ENCODE assay signal across 15 cellular contexts in the genomic region with DNA sequence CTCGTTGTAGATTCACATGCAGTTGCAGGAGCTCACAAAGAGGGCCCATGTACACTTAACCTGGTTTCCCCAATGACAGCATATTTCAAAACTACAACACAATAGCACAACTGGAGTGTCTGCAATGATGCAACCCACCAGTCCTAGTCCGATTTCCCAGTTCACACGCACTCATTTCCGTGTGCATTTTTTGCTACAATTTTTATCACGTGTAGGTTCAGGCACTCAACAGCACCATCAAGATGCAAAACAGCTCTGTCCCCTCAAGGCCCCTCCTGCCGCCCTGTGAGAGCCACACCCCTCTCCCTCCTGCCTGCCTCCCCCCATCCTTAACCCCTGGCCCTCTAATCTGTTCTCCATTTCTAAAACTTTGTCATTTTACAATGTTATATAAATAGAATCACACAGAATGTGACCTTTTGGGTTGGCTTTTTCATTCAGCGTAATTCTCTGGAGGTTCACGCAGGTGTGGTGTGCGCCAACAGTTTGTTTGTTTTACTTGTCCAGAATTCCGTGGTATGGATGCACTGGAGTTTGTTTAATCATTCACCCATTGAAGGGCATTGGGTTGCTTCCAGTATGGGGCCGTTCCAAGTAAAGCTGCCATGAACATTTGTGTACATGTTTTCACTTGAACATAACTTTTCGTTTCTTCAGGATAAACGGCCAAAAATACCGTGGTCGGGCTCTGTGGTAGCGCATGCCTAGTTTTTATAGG. TPM values are rescaled to one million over a fixed set of nuclear protein-coding genes. Genes with fewer than 3 reads are reported as not detected.
DNase-seq lines count a peak whose midpoint lies in the region; ATAC-seq and TF ChIP-seq lines count a peak whose summit lies in the region.
"Had no signal": no experiment of that assay in that cellular context is flagged by ENCODE, and none has a peak within 500 bp of the region (broad histone marks: within the 10 kb centered on the region; RNA-seq: fewer than 3 reads in every experiment).

No MANE protein-coding gene starts in this region.

- no peaks in the 10 kb centered on the region for H3K9me3 Mint-ChIP-seq in nephron
- H3K9me3 Mint-ChIP-seq: activated CD4-positive, alpha-beta memory T cell treated with anti-CD3 and anti-CD28 coated beads for 36 hours; T-helper 2 cell treated with Interferon-gamma antibody and Interleukin-4, amounts not matched to agents 5 μg/mL and 100 μg/mL, for 36 hours had no signal

- WGBS in lower leg skin, 2 donors, result 46 to 49% methylated on average over 16 of the region's 16 CpGs

- TF ChIP-seq POLR2A in lower leg skin (IDR thresholded peaks at IDR 0.05), result no peak

- no peak overlapping the region for H3K4me3 ChIP-seq in lower leg skin (ENCODE audit: low read depth, poor library complexity, severe bottlenecking)
- H3K4me3 ChIP-seq: BLaER1 treated with 17β-estradiol and CSF1 and Interleukin-3, amounts not matched to agents 10 nM and 100 nM had no signal

- H3K4me1 Mint-ChIP-seq in nephron, result peaks cover 38% of the 10 kb centered on the region

- ATAC-seq in HG02588 (IDR thresholded peaks at IDR 0.05; ENCODE audit: unreplicated experiment) (no peak), HG03457 (IDR thresholded peaks at IDR 0.05; ENCODE audit: unreplicated experiment) (no peak)

- intact Hi-C loops in lower leg skin (cut with DNase I; ENCODE audit: low total_unique reads), result no loop called here

- no peak for TF ChIP-seq CTCF in nephron (IDR thresholded peaks at IDR 0.05; ENCODE audit: unreplicated experiment in 3 of 3)
- TF ChIP-seq CTCF in lower leg skin (IDR thresholded peaks at IDR 0.05), result no peak

- H3K4me3 Mint-ChIP-seq in nephron, result no peak overlapping the region
- H3K4me3 Mint-ChIP-seq: activated CD4-positive, alpha-beta memory T cell treated with anti-CD3 and anti-CD28 coated beads for 36 hours; T-helper 2 cell treated with Interferon-gamma antibody and Interleukin-4, amounts not matched to agents 5 μg/mL and 100 μg/mL, for 36 hours had no signal

- no peaks in the 10 kb centered on the region for H3K36me3 Mint-ChIP-seq in nephron (ENCODE audit: low read depth)
- H3K36me3 Mint-ChIP-seq: activated CD4-positive, alpha-beta memory T cell treated with anti-CD3 and anti-CD28 coated beads for 36 hours had no signal

- H3K27ac Mint-ChIP-seq in nephron, result peak overlapping the region; percentile 32 to 79 (median 55)
- H3K27ac Mint-ChIP-seq: activated CD4-positive, alpha-beta memory T cell treated with anti-CD3 and anti-CD28 coated beads for 36 hours; T-helper 2 cell treated with Interferon-gamma antibody and Interleukin-4, amounts not matched to agents 5 μg/mL and 100 μg/mL, for 36 hours had no signal

- H3K27me3 Mint-ChIP-seq in nephron (ENCODE audit: low read depth), result no peaks in the 10 kb centered on the region
- H3K27me3 Mint-ChIP-seq: activated CD4-positive, alpha-beta memory T cell treated with anti-CD3 and anti-CD28 coated beads for 36 hours had no signal

- DNase-seq in DMS79 (lab: John Stamatoyannopoulos, UW), result peak; percentile 27
- DNase-seq in NCI-H748 (lab: John Stamatoyannopoulos, UW; ENCODE audit: unreplicated experiment), result peak; percentile 45
- peak; percentile 98 for DNase-seq in fibroblast of gingiva (ENCODE audit: low read depth)
- DNase-seq in hypothalamus (lab: John Stamatoyannopoulos, UW), result no peak
- DNase-seq in lower leg skin (ENCODE audit: low spot score in 2 of 2), result no peak
- DNase-seq: activated CD4-positive, alpha-beta memory T cell treated with anti-CD3 and anti-CD28 coated beads for 36 hours; activated gamma-delta T cell treated with Interleukin-2 at 50 U/mL for 16 hours; MM.1S; NCI-H510A had no signal

RNA-seq across cellular contexts. Expression of a gene that starts 8.4 kb away (rescaled TPM):
- 10 to 100 TPM in 2 of 4 donors, 1 to 10 TPM in 2; 5.2 to 20.4 (median 11.4) TPM for total RNA-seq in lower leg skin
- total RNA-seq: activated CD4-positive, alpha-beta memory T cell treated with anti-CD3 and anti-CD28 coated beads for 36 hours; G401 had no signal

RNA-seq across cellular contexts. Expression of a gene that starts 31.3 kb away (rescaled TPM):
- 100 to 1,000 TPM in 2 of 4 donors, 10 to 100 TPM in 2; 87.0 to 272 (median 98.0) TPM for total RNA-seq in lower leg skin

Comparison
In these comparisons a context has a peak if more than half of its experiments do, and no peak if none do; other contexts are left out.
1. DNase-seq: peak in DMS79 (single experiment), NCI-H748 (single experiment) and fibroblast of gingiva (single experiment); none in hypothalamus (0 of 51) and lower leg skin (0 of 2).